ENCODE assay signal across 10 cellular contexts in the genomic region with DNA sequence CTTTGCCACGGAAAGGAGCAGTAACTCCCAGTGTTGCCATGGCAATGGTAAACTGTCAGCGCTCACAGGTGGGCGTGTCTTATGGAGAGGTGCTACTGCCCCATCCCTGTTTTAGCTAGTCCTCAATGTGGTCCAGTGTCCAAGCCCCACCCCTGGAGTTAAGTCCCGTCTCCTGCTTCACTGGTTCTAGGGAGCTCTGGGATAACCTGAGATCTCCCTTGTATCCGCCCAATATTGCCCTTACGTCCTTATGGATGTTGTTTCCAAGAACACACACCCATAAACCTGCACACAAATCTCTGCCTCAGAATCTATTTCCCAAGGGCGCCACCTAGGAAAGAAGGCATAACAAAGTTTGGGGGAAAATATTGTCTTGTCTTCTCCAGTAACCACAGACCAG.
DNase-seq lines count a peak whose midpoint lies in the region; ATAC-seq, FAIRE-seq and TF ChIP-seq lines count a peak whose summit lies in the region.
"Had no signal": no experiment of that assay in that cellular context is flagged by ENCODE, and none has a peak within 500 bp of the region (broad histone marks: within the 10 kb centered on the region; RNA-seq: fewer than 3 reads in every experiment).

No MANE protein-coding gene starts in this region.

- no peak overlapping the region for H2BK15ac ChIP-seq in neuronal stem cell (ENCODE audit: low read length)

- H2AK5ac ChIP-seq in neuronal stem cell (ENCODE audit: low read depth, low read length), result no peak overlapping the region

- no peak overlapping the region for H2BK120ac ChIP-seq in neuronal stem cell (ENCODE audit: low read depth, low read length)

- CTCF ChIA-PET in A549 (lab: Yijun Ruan, JAX), result interaction anchor here (0.7 to 2.8 kb wide), 18 partner anchors 9 to 408 kb away, joined by 3 to 10 read pairs (median 3); no protein-coding TSS in a partner anchor

- H4K8ac ChIP-seq in neuronal stem cell (ENCODE audit: low read depth, low read length), result no peak overlapping the region

- no peak overlapping the region for H3K18ac ChIP-seq in neuronal stem cell (ENCODE audit: low read length)

- TF ChIP-seq EP300 in A549 (IDR thresholded peaks at IDR 0.05), result no peak
- TF ChIP-seq EP300 in upper lobe of left lung (IDR thresholded peaks at IDR 0.05), result no peak

- no peak overlapping the region for H2AFZ ChIP-seq in neuronal stem cell (ENCODE audit: low read length)

- ATAC-seq in A549, result peak in 1 of 2 experiments; percentile 71; a peak in 3 of 6 replicates
- ATAC-seq in upper lobe of left lung (ENCODE audit: low FRiP score in 2 of 2), result no peak

- no peak overlapping the region for H3K4me3 ChIP-seq in A549
- no peak overlapping the region for H3K4me3 ChIP-seq in choroid plexus epithelial cell (ENCODE audit: low read depth, low read length)
- H3K4me3 ChIP-seq in prostate gland, result no peak overlapping the region
- no peak overlapping the region for H3K4me3 ChIP-seq in upper lobe of left lung
- no peak overlapping the region for H3K4me3 ChIP-seq in neuronal stem cell (ENCODE audit: low read length in 2 of 2)
- H3K4me3 ChIP-seq: dorsolateral prefrontal cortex had no signal

- peak; percentile 48 for TF ChIP-seq CTCF in A549 (IDR thresholded peaks at IDR 0.05)
- peak; percentile 24 for TF ChIP-seq CTCF in D721Med (IDR thresholded peaks at IDR 0.05; ENCODE audit: insufficient read depth, missing control alignments)
- peak; percentile 22 for TF ChIP-seq CTCF in choroid plexus epithelial cell (conservative IDR thresholded peaks at IDR 0.05; ENCODE audit: low read depth, low read length)
- TF ChIP-seq CTCF in prostate gland (IDR thresholded peaks at IDR 0.05), result no peak
- no peak for TF ChIP-seq CTCF in upper lobe of left lung (IDR thresholded peaks at IDR 0.05)

- H3K14ac ChIP-seq in neuronal stem cell (ENCODE audit: low read length), result no peak overlapping the region

- intact Hi-C loops in prostate gland (cut with DNase I), result no loop called here

- H4K91ac ChIP-seq in neuronal stem cell (ENCODE audit: low read depth, low read length, poor library complexity), result no peak overlapping the region

- no peak overlapping the region for H3K9ac ChIP-seq in neuronal stem cell (ENCODE audit: low read depth, low read length, poor library complexity)

- FAIRE-seq in A549 (lab: Jason Lieb, UNC), result no peak
- no peak for FAIRE-seq in D721Med (lab: Jason Lieb, UNC)
- FAIRE-seq in urothelium cell line (lab: Jason Lieb, UNC), result no peak

- no peak for TF ChIP-seq POLR2A in A549 (IDR thresholded peaks at IDR 0.05; ENCODE audit: low read length)
- no peak for TF ChIP-seq POLR2A in prostate gland (IDR thresholded peaks at IDR 0.05)
- TF ChIP-seq POLR2A in upper lobe of left lung (IDR thresholded peaks at IDR 0.05), result no peak

- peak; percentile 43 to 64; a peak in 4 of 5 replicates for TF ChIP-seq RAD21 in A549 (conservative IDR thresholded peaks at IDR 0.05 in 1 of 2, IDR thresholded peaks at IDR 0.05 in 1 of 2)

- H3K4me1 ChIP-seq in A549 (peaks cover 9% of the 10 kb centered on the region), prostate gland (replicated peaks) (no peaks in the 10 kb centered on the region), upper lobe of left lung (peaks cover 18 to 36% (median 33%) of the 10 kb centered on the region in 4 donors), neuronal stem cell (ENCODE audit: control insufficient read depth in 2 of 2, insufficient read depth in 1 of 2, low read depth in 1 of 2, low read length in 2 of 2) (peaks cover 4 to 8% of the 10 kb centered on the region in 2 donors)

- H3K27ac ChIP-seq in A549, result no peak overlapping the region
- no peak overlapping the region for H3K27ac ChIP-seq in prostate gland
- no peak overlapping the region for H3K27ac ChIP-seq in upper lobe of left lung
- no peak overlapping the region for H3K27ac ChIP-seq in neuronal stem cell (replicated peaks; ENCODE audit: low read length)
- H3K27ac ChIP-seq: dorsolateral prefrontal cortex had no signal

- H3K36me3 ChIP-seq in prostate gland (no peaks in the 10 kb centered on the region), upper lobe of left lung (no peaks in the 10 kb centered on the region), neuronal stem cell (replicated peaks in 1 of 2; ENCODE audit: control insufficient read depth in 2 of 2, insufficient read depth in 2 of 2, low read length in 2 of 2) (no peaks in the 10 kb centered on the region)

- H2BK5ac ChIP-seq in neuronal stem cell (ENCODE audit: low read length), result no peak overlapping the region

- no peak overlapping the region for H2BK12ac ChIP-seq in neuronal stem cell (ENCODE audit: low read length)

- no peaks in the 10 kb centered on the region for H3K79me1 ChIP-seq in neuronal stem cell (ENCODE audit: low read depth, low read length)

- POLR2A ChIA-PET in A549 (lab: Yijun Ruan, JAX), result no interaction called here

- H3K4me2 ChIP-seq in A549, result no peak overlapping the region
- H3K4me2 ChIP-seq in neuronal stem cell (ENCODE audit: insufficient read depth, low read length, poor library complexity, severe bottlenecking), result no peak overlapping the region

- no peak overlapping the region for H3K23ac ChIP-seq in neuronal stem cell (ENCODE audit: low read depth, low read length, poor library complexity)

- peak in 1 of 2 experiments; percentile 54 for DNase-seq in A549 (ENCODE audit: low read depth in 1 of 2, low spot score in 1 of 2)
- no peak for DNase-seq in D721Med (ENCODE audit: insufficient read length, low spot score)
- DNase-seq in LoVo (ENCODE audit: low spot score), result peak; percentile 16
- DNase-seq in choroid plexus epithelial cell (ENCODE audit: low read depth), result no peak
- DNase-seq in prostate gland (ENCODE audit: low spot score), result no peak
- no peak for DNase-seq in urothelium cell line (ENCODE audit: low spot score)
- DNase-seq in upper lobe of left lung, result no peak
- no peak for DNase-seq in neuronal stem cell (ENCODE audit: low spot score)
- DNase-seq: dorsolateral prefrontal cortex, posterior cingulate gyrus had no signal

- no peaks in the 10 kb centered on the region for H3K9me3 ChIP-seq in A549
- no peaks in the 10 kb centered on the region for H3K9me3 ChIP-seq in prostate gland
- no peaks in the 10 kb centered on the region for H3K9me3 ChIP-seq in upper lobe of left lung
- no peaks in the 10 kb centered on the region for H3K9me3 ChIP-seq in neuronal stem cell (replicated peaks in 1 of 2; ENCODE audit: control insufficient read depth in 2 of 2, insufficient read depth in 1 of 2, low read depth in 1 of 2, low read length in 2 of 2)

- 87% methylated on average over 7 of the region's 7 CpGs for WGBS in A549 (ENCODE audit: missing lambda C conversion rate)
- whole genome bisulfite sequencing in prostate gland, result 58% methylated on average over 7 of the region's 7 CpGs
- 79 to 80% methylated on average over 7 of the region's 7 CpGs for WGBS in upper lobe of left lung, 2 donors
- WGBS in neuronal stem cell (ENCODE audit: extremely low coverage in 2 of 2, insufficient read length in 2 of 2, insufficient replicate concordance in 1 of 2), 2 donors, result no CpG with 5 or more reads among the region's 7 CpGs

- H3K27me3 ChIP-seq in prostate gland (replicated peaks; ENCODE audit: insufficient read depth) (no peaks in the 10 kb centered on the region), upper lobe of left lung (no peaks in the 10 kb centered on the region), neuronal stem cell (ENCODE audit: control insufficient read depth in 3 of 3, insufficient read depth in 3 of 3, low read depth in 1 of 3, low read length in 3 of 3) (peaks cover 0 to 8% (median 0%) of the 10 kb centered on the region in 3 experiments)

- no peak overlapping the region for H3K4ac ChIP-seq in neuronal stem cell (ENCODE audit: low read length)

TF ChIP-seq in A549, 52 proteins besides CTCF, POLR2A, EP300 and RAD21:
- TF ChIP-seq SMC3 (IDR thresholded peaks at IDR 0.05), result 0 out of 3 replicates have a peak, but pooled peaks have one; percentile 24
- no peak for TF ChIP-seq ZNF302 (CRISPR knock-in tag; IDR thresholded peaks at IDR 0.05)

Comparison
In these comparisons a context has a peak if more than half of its experiments do, and no peak if none do; other contexts are left out.
1. CTCF ChIP-seq: peak in A549 (single experiment), D721Med (single experiment) and choroid plexus epithelial cell (single experiment); none in prostate gland (0 of 4) and upper lobe of left lung (0 of 6).